10 cellular contexts compared by ENCODE assay signal in genomic region chr6:136586295-136586694, GRCh38. TPM values are rescaled to one million over a fixed set of nuclear protein-coding genes. Genes with fewer than 3 reads are reported as not detected.
DNase-seq lines count a peak whose midpoint lies in the region; ATAC-seq, FAIRE-seq and TF ChIP-seq lines count a peak whose summit lies in the region.
"Had no signal": no experiment of that assay in that cellular context is flagged by ENCODE, and none has a peak within 500 bp of the region (broad histone marks: within the 10 kb centered on the region; RNA-seq: fewer than 3 reads in every experiment).

No MANE protein-coding gene starts in this region.

- TF ChIP-seq POLR2A in body of pancreas (IDR thresholded peaks at IDR 0.05) (no peak), thyroid gland (IDR thresholded peaks at IDR 0.05) (no peak)

- DNase-seq in HT1080 (ENCODE audit: low read depth): peak; percentile 60
- DNase-seq in body of pancreas: no peak
- no peak for DNase-seq in left ventricle myocardium superior
- no peak for DNase-seq in thyroid gland
- no peak for DNase-seq in small intestine
- DNase-seq: MV-4-11, nucleus accumbens had no signal

- no peak overlapping the region for H3K4me3 ChIP-seq in body of pancreas
- H3K4me3 ChIP-seq in thyroid gland (replicated peaks in 1 of 3): no peak overlapping the region
- no peak overlapping the region for H3K4me3 ChIP-seq in small intestine (ENCODE audit: low read depth in 1 of 2, low read length in 2 of 2)

- TF ChIP-seq CTCF in body of pancreas (IDR thresholded peaks at IDR 0.05): no peak
- no peak for TF ChIP-seq CTCF in thyroid gland (IDR thresholded peaks at IDR 0.05)

- peak; percentile 41 for ATAC-seq in body of pancreas
- peak; percentile 86 for ATAC-seq in left ventricle myocardium superior
- no peak for ATAC-seq in GM19023 (IDR thresholded peaks at IDR 0.05; ENCODE audit: unreplicated experiment)
- ATAC-seq in GM18868 (IDR thresholded peaks at IDR 0.05; ENCODE audit: unreplicated experiment): no peak
- ATAC-seq: activated CD4-positive, CD25-positive, alpha-beta regulatory T cell treated with anti-CD3 and anti-CD28 coated beads, Interleukin-2, amount 50 U/mL, for 24 hours had no signal

- H3K27me3 ChIP-seq in body of pancreas: no peaks in the 10 kb centered on the region
- no peaks in the 10 kb centered on the region for H3K27me3 ChIP-seq in thyroid gland
- no peaks in the 10 kb centered on the region for H3K27me3 ChIP-seq in small intestine (ENCODE audit: control insufficient read depth in 2 of 2, insufficient read depth in 2 of 2, low read length in 2 of 2)

- peaks cover 6% of the 10 kb centered on the region for H3K4me1 ChIP-seq in body of pancreas
- H3K4me1 ChIP-seq in thyroid gland: peaks cover 0 to 20% of the 10 kb centered on the region in 2 donors
- no peaks in the 10 kb centered on the region for H3K4me1 ChIP-seq in small intestine (ENCODE audit: control insufficient read depth in 2 of 2, insufficient read depth in 1 of 2, low read depth in 1 of 2, low read length in 1 of 2)

- H3K9me3 ChIP-seq in body of pancreas: no peaks in the 10 kb centered on the region
- H3K9me3 ChIP-seq in thyroid gland: no peaks in the 10 kb centered on the region
- H3K9me3 ChIP-seq in small intestine (ENCODE audit: control insufficient read depth, low read depth): no peaks in the 10 kb centered on the region

- H3K36me3 ChIP-seq in body of pancreas (replicated peaks in 1 of 2; ENCODE audit: insufficient read depth in 1 of 2, low read depth in 2 of 2): peaks cover 0 to 16% of the 10 kb centered on the region in 2 donors
- peaks cover 17 to 19% of the 10 kb centered on the region in 2 donors for H3K36me3 ChIP-seq in thyroid gland
- peaks cover 9 to 15% of the 10 kb centered on the region in 2 donors for H3K36me3 ChIP-seq in small intestine (ENCODE audit: control insufficient read depth in 2 of 2, insufficient read depth in 2 of 2, low read length in 2 of 2)

- no peak for FAIRE-seq in small intestine (lab: Jason Lieb, UNC)

- 65 to 68% methylated on average over 4 of the region's 4 CpGs for WGBS in body of pancreas, 2 donors
- 76 to 80% methylated on average over 4 of the region's 4 CpGs for WGBS in thyroid gland, 2 donors
- WGBS in small intestine, 3 donors: 56 to 80% (median 66%) methylated on average over 4 of the region's 4 CpGs

- intact Hi-C loops in body of pancreas (cut with DNase I): no loop called here
- intact Hi-C loops in left ventricle myocardium superior (cut with micrococcal nuclease): no loop called here
- intact Hi-C loops in thyroid gland (cut with DNase I): loop anchor here (10.0 kb wide), 1 partner anchor 59 kb away; no protein-coding TSS in a partner anchor

- no peak overlapping the region for H3K27ac ChIP-seq in body of pancreas
- peak overlapping the region in 2 of 3 donors; percentile 39 to 53 for H3K27ac ChIP-seq in thyroid gland
- H3K27ac ChIP-seq in small intestine (ENCODE audit: low read depth in 1 of 2, low read length in 1 of 2): peak overlapping the region in 1 of 2 donors; percentile 64

RNA-seq across cellular contexts. Expression of gene MAP7, which starts 36.1 kb away (rescaled TPM):
- 1.7 and 2.1 TPM in 2 replicates for total RNA-seq in HT1080 (2014; rRNA removed; shearing (Covaris generic))
- 1.3 and 1.6 TPM in 2 replicates for polyA plus RNA-seq in HT1080 (2015; cell fraction: cytosol; rRNA removed)
- polyA plus RNA-seq in HT1080 (2015; cell fraction: nucleus; rRNA removed): 2.0 and 2.2 TPM in 2 replicates
- total RNA-seq in body of pancreas: 10 to 100 TPM; 19.7 to 28.7 TPM
- total RNA-seq in left ventricle myocardium superior: 3.9 TPM
- 10 to 100 TPM; 24.5 to 46.0 (median 36.0) TPM for total RNA-seq in thyroid gland
- 10 to 100 TPM; 18.3 to 24.4 (median 18.4) TPM for polyA plus RNA-seq in small intestine

Comparison
In these comparisons a context has a peak if more than half of its experiments do, and no peak if none do; other contexts are left out.
1. ATAC-seq: peak in body of pancreas (single experiment) and left ventricle myocardium superior (single experiment); none in GM19023 (single experiment) and GM18868 (single experiment).
2. H3K27ac ChIP-seq: peak in thyroid gland (2 of 3); none in body of pancreas (0 of 4).